1 cellular context compared by ENCODE assay signal in the genomic region with DNA sequence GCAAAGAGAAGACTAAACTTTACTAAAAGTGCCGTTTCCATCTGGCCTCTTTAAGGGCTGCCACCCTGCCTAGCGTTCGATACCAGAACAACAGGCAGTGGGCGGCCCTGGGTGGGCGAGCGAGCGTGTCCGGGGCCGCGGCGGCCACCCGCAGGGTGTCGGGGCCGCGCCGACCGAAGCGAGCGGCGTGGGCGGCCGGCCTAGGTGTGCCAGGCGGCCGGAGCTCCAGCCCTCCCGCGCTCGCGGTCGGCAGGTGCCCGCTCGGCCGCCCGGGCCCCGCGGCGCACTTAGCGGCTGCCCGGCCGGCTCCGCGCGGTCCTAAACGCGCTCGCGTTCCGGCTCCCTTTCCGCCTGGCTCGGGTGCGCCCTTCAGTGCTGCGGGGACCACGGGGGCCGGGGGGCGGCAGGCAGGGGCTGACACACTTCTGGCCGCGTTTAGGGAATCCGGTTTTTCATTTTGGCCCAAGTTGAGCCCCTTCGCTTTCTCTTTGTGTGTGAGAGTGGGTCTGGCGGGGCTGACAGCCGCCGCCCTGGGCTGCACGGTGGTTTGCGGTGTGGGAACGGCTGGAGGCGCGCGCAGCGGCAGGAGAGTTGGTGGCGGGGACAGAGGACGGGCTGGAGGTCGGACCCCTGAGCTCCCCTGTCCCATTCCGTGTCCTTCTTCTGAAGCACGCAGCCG.
TF ChIP-seq lines count a peak whose summit lies in the region.

No MANE protein-coding gene starts in this region.

TF ChIP-seq in HepG2, 621 proteins besides CTCF, POLR2A, EP300 and RAD21:
- TF ChIP-seq ZNF337 (CRISPR knock-in tag; IDR thresholded peaks at IDR 0.05; ENCODE audit: borderline replicate concordance, low read depth), result no peak
- 0 out of 2 replicates have a peak, but pooled peaks have one; percentile 17 for TF ChIP-seq BCL6 (CRISPR knock-in tag; IDR thresholded peaks at IDR 0.05)
- no peak for TF ChIP-seq ZNF530 (CRISPR knock-in tag; IDR thresholded peaks at IDR 0.05; ENCODE audit: low read depth)
- TF ChIP-seq SMARCC2 (IDR thresholded peaks at IDR 0.05), result no peak
- TF ChIP-seq, protein P1, sequence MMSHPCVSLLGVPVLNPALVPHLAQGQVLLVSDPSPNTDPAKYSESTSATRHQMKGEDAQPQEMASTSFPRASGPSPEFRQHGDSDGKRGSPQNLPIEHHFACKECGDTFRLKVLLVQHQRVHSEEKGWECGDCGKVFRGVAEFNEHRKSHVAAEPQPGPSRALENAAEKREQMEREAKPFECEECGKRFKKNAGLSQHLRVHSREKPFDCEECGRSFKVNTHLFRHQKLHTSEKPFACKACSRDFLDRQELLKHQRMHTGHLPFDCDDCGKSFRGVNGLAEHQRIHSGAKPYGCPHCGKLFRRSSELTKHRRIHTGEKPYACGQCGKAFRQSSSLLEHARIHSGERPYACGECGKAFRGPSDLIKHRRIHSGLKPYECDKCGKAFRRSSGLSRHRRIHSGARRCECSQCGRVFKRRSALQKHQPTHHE (CRISPR knock-in tag; IDR thresholded peaks at IDR 0.05; ENCODE audit: borderline replicate concordance), result no peak
- TF ChIP-seq, protein P2, sequence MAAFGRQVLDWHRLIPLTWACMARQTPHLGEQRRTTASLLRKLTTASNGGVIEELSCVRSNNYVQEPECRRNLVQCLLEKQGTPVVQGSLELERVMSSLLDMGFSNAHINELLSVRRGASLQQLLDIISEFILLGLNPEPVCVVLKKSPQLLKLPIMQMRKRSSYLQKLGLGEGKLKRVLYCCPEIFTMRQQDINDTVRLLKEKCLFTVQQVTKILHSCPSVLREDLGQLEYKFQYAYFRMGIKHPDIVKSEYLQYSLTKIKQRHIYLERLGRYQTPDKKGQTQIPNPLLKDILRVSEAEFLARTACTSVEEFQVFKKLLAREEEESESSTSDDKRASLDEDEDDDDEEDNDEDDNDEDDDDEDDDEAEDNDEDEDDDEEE (CRISPR knock-in tag; IDR thresholded peaks at IDR 0.05), result no peak
- TF ChIP-seq, protein P3, sequence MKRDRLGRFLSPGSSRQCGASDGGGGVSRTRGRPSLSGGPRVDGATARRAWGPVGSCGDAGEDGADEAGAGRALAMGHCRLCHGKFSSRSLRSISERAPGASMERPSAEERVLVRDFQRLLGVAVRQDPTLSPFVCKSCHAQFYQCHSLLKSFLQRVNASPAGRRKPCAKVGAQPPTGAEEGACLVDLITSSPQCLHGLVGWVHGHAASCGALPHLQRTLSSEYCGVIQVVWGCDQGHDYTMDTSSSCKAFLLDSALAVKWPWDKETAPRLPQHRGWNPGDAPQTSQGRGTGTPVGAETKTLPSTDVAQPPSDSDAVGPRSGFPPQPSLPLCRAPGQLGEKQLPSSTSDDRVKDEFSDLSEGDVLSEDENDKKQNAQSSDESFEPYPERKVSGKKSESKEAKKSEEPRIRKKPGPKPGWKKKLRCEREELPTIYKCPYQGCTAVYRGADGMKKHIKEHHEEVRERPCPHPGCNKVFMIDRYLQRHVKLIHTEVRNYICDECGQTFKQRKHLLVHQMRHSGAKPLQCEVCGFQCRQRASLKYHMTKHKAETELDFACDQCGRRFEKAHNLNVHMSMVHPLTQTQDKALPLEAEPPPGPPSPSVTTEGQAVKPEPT (CRISPR knock-in tag; IDR thresholded peaks at IDR 0.05; ENCODE audit: low read depth), result 0 out of 2 replicates have a peak, but pooled peaks have one; percentile 41
- no peak for TF ChIP-seq ZNF101 (CRISPR knock-in tag; IDR thresholded peaks at IDR 0.05; ENCODE audit: borderline replicate concordance, low read depth)
- no peak for TF ChIP-seq ZNF496 (CRISPR knock-in tag; IDR thresholded peaks at IDR 0.05; ENCODE audit: insufficient replicate concordance)
- no peak for TF ChIP-seq PAF1 (CRISPR knock-in tag; IDR thresholded peaks at IDR 0.05)
- TF ChIP-seq ZNF354B (CRISPR knock-in tag; IDR thresholded peaks at IDR 0.05), result no peak
- no peak for TF ChIP-seq SIN3B (IDR thresholded peaks at IDR 0.05; ENCODE audit: low read length)
- 0 out of 2 replicates have a peak, but pooled peaks have one; percentile 21 for TF ChIP-seq YEATS4 (CRISPR knock-in tag; IDR thresholded peaks at IDR 0.05; ENCODE audit: borderline replicate concordance)
- TF ChIP-seq FOXP1 (IDR thresholded peaks at IDR 0.05), result no peak
- TF ChIP-seq FOXP1 (CRISPR knock-in tag; IDR thresholded peaks at IDR 0.05), result no peak
- TF ChIP-seq KDM1A (CRISPR knock-in tag; IDR thresholded peaks at IDR 0.05), result no peak
- TF ChIP-seq, protein P4, sequence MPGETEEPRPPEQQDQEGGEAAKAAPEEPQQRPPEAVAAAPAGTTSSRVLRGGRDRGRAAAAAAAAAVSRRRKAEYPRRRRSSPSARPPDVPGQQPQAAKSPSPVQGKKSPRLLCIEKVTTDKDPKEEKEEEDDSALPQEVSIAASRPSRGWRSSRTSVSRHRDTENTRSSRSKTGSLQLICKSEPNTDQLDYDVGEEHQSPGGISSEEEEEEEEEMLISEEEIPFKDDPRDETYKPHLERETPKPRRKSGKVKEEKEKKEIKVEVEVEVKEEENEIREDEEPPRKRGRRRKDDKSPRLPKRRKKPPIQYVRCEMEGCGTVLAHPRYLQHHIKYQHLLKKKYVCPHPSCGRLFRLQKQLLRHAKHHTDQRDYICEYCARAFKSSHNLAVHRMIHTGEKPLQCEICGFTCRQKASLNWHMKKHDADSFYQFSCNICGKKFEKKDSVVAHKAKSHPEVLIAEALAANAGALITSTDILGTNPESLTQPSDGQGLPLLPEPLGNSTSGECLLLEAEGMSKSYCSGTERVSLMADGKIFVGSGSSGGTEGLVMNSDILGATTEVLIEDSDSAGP (CRISPR knock-in tag; IDR thresholded peaks at IDR 0.05; ENCODE audit: borderline replicate concordance), result 0 out of 2 replicates have a peak, but pooled peaks have one; percentile 22
- TF ChIP-seq ZNF879 (CRISPR knock-in tag; IDR thresholded peaks at IDR 0.05), result no peak
- TF ChIP-seq ZNF788 (CRISPR knock-in tag; IDR thresholded peaks at IDR 0.05; ENCODE audit: borderline replicate concordance), result no peak
- no peak for TF ChIP-seq TGIF2 (CRISPR knock-in tag; IDR thresholded peaks at IDR 0.05)
- no peak for TF ChIP-seq MED13 (CRISPR knock-in tag; IDR thresholded peaks at IDR 0.05)
- TF ChIP-seq, protein P5, sequence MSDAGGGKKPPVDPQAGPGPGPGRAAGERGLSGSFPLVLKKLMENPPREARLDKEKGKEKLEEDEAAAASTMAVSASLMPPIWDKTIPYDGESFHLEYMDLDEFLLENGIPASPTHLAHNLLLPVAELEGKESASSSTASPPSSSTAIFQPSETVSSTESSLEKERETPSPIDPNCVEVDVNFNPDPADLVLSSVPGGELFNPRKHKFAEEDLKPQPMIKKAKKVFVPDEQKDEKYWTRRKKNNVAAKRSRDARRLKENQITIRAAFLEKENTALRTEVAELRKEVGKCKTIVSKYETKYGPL (CRISPR knock-in tag; IDR thresholded peaks at IDR 0.05), result no peak
- TF ChIP-seq, protein P6, sequence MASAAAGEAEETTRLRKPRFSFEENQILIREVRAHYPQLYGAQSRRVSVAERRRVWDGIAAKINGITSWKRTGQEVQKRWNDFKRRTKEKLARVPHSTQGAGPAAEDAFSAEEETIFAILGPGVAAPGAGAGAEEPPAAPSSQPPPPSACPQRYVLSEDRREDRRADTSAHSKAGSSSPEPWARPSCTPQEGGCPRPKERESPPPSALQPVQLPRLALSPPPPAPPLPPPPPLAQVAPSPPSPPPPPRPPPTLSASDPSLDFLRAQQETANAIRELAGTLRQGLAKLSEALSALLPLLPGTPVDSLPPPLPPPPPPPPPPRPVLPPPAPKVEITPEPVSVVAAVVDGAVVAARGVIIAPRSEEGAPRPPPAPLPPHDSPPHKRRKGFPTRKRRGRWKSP (CRISPR knock-in tag; IDR thresholded peaks at IDR 0.05), result peak; percentile 97
- TF ChIP-seq HNRNPLL (IDR thresholded peaks at IDR 0.05; ENCODE audit: low read depth, low read length, poor library complexity, severe bottlenecking), result peak; percentile 94
- TF ChIP-seq, protein P7, sequence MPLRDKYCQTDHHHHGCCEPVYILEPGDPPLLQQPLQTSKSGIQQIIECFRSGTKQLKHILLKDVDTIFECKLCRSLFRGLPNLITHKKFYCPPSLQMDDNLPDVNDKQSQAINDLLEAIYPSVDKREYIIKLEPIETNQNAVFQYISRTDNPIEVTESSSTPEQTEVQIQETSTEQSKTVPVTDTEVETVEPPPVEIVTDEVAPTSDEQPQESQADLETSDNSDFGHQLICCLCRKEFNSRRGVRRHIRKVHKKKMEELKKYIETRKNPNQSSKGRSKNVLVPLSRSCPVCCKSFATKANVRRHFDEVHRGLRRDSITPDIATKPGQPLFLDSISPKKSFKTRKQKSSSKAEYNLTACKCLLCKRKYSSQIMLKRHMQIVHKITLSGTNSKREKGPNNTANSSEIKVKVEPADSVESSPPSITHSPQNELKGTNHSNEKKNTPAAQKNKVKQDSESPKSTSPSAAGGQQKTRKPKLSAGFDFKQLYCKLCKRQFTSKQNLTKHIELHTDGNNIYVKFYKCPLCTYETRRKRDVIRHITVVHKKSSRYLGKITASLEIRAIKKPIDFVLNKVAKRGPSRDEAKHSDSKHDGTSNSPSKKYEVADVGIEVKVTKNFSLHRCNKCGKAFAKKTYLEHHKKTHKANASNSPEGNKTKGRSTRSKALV (CRISPR knock-in tag; IDR thresholded peaks at IDR 0.05), result peak; percentile 91
- TF ChIP-seq, protein P8, sequence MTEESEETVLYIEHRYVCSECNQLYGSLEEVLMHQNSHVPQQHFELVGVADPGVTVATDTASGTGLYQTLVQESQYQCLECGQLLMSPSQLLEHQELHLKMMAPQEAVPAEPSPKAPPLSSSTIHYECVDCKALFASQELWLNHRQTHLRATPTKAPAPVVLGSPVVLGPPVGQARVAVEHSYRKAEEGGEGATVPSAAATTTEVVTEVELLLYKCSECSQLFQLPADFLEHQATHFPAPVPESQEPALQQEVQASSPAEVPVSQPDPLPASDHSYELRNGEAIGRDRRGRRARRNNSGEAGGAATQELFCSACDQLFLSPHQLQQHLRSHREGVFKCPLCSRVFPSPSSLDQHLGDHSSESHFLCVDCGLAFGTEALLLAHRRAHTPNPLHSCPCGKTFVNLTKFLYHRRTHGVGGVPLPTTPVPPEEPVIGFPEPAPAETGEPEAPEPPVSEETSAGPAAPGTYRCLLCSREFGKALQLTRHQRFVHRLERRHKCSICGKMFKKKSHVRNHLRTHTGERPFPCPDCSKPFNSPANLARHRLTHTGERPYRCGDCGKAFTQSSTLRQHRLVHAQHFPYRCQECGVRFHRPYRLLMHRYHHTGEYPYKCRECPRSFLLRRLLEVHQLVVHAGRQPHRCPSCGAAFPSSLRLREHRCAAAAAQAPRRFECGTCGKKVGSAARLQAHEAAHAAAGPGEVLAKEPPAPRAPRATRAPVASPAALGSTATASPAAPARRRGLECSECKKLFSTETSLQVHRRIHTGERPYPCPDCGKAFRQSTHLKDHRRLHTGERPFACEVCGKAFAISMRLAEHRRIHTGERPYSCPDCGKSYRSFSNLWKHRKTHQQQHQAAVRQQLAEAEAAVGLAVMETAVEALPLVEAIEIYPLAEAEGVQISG (CRISPR knock-in tag; IDR thresholded peaks at IDR 0.05), result no peak
- TF ChIP-seq ZNF563 (CRISPR knock-in tag; IDR thresholded peaks at IDR 0.05), result no peak
- TF ChIP-seq SRSF9 (IDR thresholded peaks at IDR 0.05; ENCODE audit: borderline replicate concordance, insufficient read depth, low read depth, low read length, poor library complexity, severe bottlenecking), result no peak
- TF ChIP-seq ASH2L (IDR thresholded peaks at IDR 0.05; ENCODE audit: insufficient read length, low read depth, low read length), result no peak
- TF ChIP-seq ZSCAN31 (CRISPR knock-in tag; IDR thresholded peaks at IDR 0.05; ENCODE audit: low read depth), result no peak
- TF ChIP-seq, protein P9, sequence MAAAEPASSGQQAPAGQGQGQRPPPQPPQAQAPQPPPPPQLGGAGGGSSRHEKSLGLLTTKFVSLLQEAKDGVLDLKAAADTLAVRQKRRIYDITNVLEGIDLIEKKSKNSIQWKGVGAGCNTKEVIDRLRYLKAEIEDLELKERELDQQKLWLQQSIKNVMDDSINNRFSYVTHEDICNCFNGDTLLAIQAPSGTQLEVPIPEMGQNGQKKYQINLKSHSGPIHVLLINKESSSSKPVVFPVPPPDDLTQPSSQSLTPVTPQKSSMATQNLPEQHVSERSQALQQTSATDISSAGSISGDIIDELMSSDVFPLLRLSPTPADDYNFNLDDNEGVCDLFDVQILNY (CRISPR knock-in tag; conservative IDR thresholded peaks at IDR 0.05), result no peak
- TF ChIP-seq KLF13 (CRISPR knock-in tag; IDR thresholded peaks at IDR 0.05), result no peak
- no peak for TF ChIP-seq GZF1 (CRISPR knock-in tag; IDR thresholded peaks at IDR 0.05)
TF ChIP-seq in HepG2: peak in this region for 7.
